ENCODE assay signal across 8 cellular contexts in the genomic region with DNA sequence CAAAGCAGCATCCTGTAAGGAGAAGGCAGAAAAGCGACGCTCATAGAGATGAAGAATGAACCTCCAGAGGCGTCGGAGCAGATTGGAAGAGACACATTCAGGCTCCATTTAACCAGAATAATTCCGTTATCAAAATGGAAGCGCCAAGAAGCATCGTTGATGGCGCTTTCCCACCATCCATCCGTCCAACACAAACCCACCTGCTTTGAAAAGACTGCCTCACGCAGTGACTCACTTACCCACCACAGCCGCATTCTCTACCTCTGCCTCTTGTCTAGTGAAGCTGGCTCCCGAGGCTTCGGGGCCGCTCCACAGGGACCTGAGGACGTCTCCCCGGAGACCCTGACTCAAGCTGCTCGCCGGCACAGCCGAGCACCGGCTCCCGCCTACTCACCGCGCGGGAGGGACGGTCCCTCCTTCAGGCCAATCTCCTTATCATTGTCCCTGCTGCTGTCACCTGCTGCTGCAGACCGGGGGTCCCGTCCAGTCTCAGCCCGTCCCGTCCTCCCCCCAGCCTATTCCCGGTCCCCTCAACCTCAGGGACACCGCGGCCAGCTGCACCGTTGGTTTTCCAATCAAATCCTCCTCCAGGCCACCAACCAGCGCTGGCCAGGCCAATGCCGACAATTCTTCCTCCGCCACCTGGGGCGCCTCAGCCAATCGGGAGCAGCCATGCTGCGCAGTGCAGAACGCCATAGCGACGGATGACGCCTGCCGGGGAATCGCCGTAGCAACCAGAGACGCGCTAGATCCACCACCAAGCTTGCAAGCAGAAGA. TPM values are rescaled to one million over a fixed set of nuclear protein-coding genes. Genes with fewer than 3 reads are reported as not detected.
DNase-seq lines count a peak whose midpoint lies in the region; ATAC-seq and TF ChIP-seq lines count a peak whose summit lies in the region.

A gene with protein sequence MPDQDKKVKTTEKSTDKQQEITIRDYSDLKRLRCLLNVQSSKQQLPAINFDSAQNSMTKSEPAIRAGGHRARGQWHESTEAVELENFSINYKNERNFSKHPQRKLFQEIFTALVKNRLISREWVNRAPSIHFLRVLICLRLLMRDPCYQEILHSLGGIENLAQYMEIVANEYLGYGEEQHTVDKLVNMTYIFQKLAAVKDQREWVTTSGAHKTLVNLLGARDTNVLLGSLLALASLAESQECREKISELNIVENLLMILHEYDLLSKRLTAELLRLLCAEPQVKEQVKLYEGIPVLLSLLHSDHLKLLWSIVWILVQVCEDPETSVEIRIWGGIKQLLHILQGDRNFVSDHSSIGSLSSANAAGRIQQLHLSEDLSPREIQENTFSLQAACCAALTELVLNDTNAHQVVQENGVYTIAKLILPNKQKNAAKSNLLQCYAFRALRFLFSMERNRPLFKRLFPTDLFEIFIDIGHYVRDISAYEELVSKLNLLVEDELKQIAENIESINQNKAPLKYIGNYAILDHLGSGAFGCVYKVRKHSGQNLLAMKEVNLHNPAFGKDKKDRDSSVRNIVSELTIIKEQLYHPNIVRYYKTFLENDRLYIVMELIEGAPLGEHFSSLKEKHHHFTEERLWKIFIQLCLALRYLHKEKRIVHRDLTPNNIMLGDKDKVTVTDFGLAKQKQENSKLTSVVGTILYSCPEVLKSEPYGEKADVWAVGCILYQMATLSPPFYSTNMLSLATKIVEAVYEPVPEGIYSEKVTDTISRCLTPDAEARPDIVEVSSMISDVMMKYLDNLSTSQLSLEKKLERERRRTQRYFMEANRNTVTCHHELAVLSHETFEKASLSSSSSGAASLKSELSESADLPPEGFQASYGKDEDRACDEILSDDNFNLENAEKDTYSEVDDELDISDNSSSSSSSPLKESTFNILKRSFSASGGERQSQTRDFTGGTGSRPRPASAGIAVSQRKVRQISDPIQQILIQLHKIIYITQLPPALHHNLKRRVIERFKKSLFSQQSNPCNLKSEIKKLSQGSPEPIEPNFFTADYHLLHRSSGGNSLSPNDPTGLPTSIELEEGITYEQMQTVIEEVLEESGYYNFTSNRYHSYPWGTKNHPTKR (minus strand): TSS at position 553 of the 777 bp plus-strand sequence. CDS start 16,501 bp downstream, outside the sequence.

- no peaks in the 10 kb centered on the region for H3K9me3 Mint-ChIP-seq in activated CD8-positive, alpha-beta T cell treated with anti-CD3 and anti-CD28 coated beads for 36 hours

- DNase-seq in AG10803 (ENCODE audit: low read depth) = peak; percentile 73
- peak; percentile 90 for DNase-seq in NCI-H69 (lab: John Stamatoyannopoulos, UW)
- peak; percentile 93 for DNase-seq in activated CD8-positive, alpha-beta T cell treated with anti-CD3 and anti-CD28 coated beads for 36 hours
- peak; percentile 82 to 87 (median 87) for DNase-seq in effector memory CD4-positive, alpha-beta T cell
- peak; percentile 94 for DNase-seq in lower lobe of right lung
- DNase-seq in stimulated activated CD4-positive, alpha-beta T cell treated with anti-CD3 and anti-CD28 coated beads, Interleukin-4, amount 100 ng/mL, for 4 hours = peak; percentile 87

- CTCF ChIA-PET in activated CD8-positive, alpha-beta T cell treated with anti-CD3 and anti-CD28 coated beads for 36 hours (lab: Charles Lee) = interaction anchor here (0.6 to 2.0 kb wide), 8 partner anchors 9 to 683 kb away, joined by 3 to 8 read pairs (median 4); no protein-coding TSS in a partner anchor

- H3K36me3 Mint-ChIP-seq in activated CD8-positive, alpha-beta T cell treated with anti-CD3 and anti-CD28 coated beads for 36 hours (ENCODE audit: low read depth) = no peaks in the 10 kb centered on the region

- H3K27me3 ChIP-seq in effector memory CD4-positive, alpha-beta T cell (replicated peaks; ENCODE audit: control insufficient read depth, insufficient read depth, low read length, poor library complexity, severe bottlenecking) = no peaks in the 10 kb centered on the region
- H3K27me3 ChIP-seq in lower lobe of right lung (ENCODE audit: low read depth) = no peaks in the 10 kb centered on the region

- TF ChIP-seq POLR2A in GM19193 (IDR thresholded peaks at IDR 0.05; ENCODE audit: extremely low read depth, insufficient read depth, insufficient read length) = peak; percentile 32

- H3K27ac ChIP-seq in effector memory CD4-positive, alpha-beta T cell (ENCODE audit: insufficient read depth, low read length, poor library complexity, severe bottlenecking) = peak within 1 kb of the TSS; percentile 52
- H3K27ac ChIP-seq in lower lobe of right lung = no peak within 1 kb of the TSS

- TF ChIP-seq CTCF in AG10803 (conservative IDR thresholded peaks at IDR 0.05; ENCODE audit: low read length) (0 out of 2 replicates have a peak, but pooled peaks have one; percentile 7), lower lobe of right lung (IDR thresholded peaks at IDR 0.05) (peak; percentile 14)
- TF ChIP-seq CTCF in activated CD8-positive, alpha-beta T cell treated with anti-CD3 and anti-CD28 coated beads for 36 hours (IDR thresholded peaks at IDR 0.05) = no peak

- peak within 1 kb of the TSS; percentile 66 for H3K4me3 ChIP-seq in AG10803 (ENCODE audit: low read length)
- H3K4me3 ChIP-seq in effector memory CD4-positive, alpha-beta T cell (ENCODE audit: insufficient read depth, low read depth, low read length, poor library complexity, severe bottlenecking) = peak within 1 kb of the TSS; percentile 94
- H3K4me3 ChIP-seq in lower lobe of right lung = peak within 1 kb of the TSS; percentile 72

- peak within 1 kb of the TSS; percentile 91 for H3K4me3 Mint-ChIP-seq in activated CD8-positive, alpha-beta T cell treated with anti-CD3 and anti-CD28 coated beads for 36 hours

- H3K4me1 Mint-ChIP-seq in activated CD8-positive, alpha-beta T cell treated with anti-CD3 and anti-CD28 coated beads for 36 hours (ENCODE audit: low read depth) = peaks cover 10% of the 10 kb centered on the region

- POLR2A ChIA-PET in activated CD8-positive, alpha-beta T cell treated with anti-CD3 and anti-CD28 coated beads for 36 hours (lab: Charles Lee) = interaction anchor here (0.6 to 1.3 kb wide), 3 partner anchors 9 to 115 kb away, joined by 3 to 4 read pairs (median 3); a partner anchor contains a TSS

- ATAC-seq in HG03378 (IDR thresholded peaks at IDR 0.05; ENCODE audit: unreplicated experiment) = peak; percentile 100
- ATAC-seq in activated CD8-positive, alpha-beta T cell treated with anti-CD3 and anti-CD28 coated beads for 36 hours = peak; percentile 98
- peak; percentile 100 for ATAC-seq in lower lobe of right lung

- no peaks in the 10 kb centered on the region for H3K36me3 ChIP-seq in effector memory CD4-positive, alpha-beta T cell (ENCODE audit: control insufficient read depth, insufficient read depth, low read length)
- H3K36me3 ChIP-seq in lower lobe of right lung = no peaks in the 10 kb centered on the region

- peaks cover 6% of the 10 kb centered on the region for H3K4me1 ChIP-seq in effector memory CD4-positive, alpha-beta T cell (ENCODE audit: control insufficient read depth, insufficient read depth, low read length, poor library complexity, severe bottlenecking)
- peaks cover 6% of the 10 kb centered on the region for H3K4me1 ChIP-seq in lower lobe of right lung

- no peaks in the 10 kb centered on the region for H3K27me3 Mint-ChIP-seq in activated CD8-positive, alpha-beta T cell treated with anti-CD3 and anti-CD28 coated beads for 36 hours

- intact Hi-C loops in activated CD8-positive, alpha-beta T cell treated with anti-CD3 and anti-CD28 coated beads for 36 hours (cut with micrococcal nuclease) = no loop called here
- intact Hi-C loops in lower lobe of right lung (cut with DNase I) = no loop called here

- peak within 1 kb of the TSS; percentile 67 for H3K27ac Mint-ChIP-seq in activated CD8-positive, alpha-beta T cell treated with anti-CD3 and anti-CD28 coated beads for 36 hours

- H3K9me3 ChIP-seq in effector memory CD4-positive, alpha-beta T cell (ENCODE audit: control insufficient read depth, low read length) = no peaks in the 10 kb centered on the region
- H3K9me3 ChIP-seq in lower lobe of right lung = no peaks in the 10 kb centered on the region

RNA-seq across cellular contexts. Expression of the gene that starts here (rescaled TPM):
- under 1 TPM; 0.29 to 0.58 TPM for total RNA-seq in activated CD8-positive, alpha-beta T cell treated with anti-CD3 and anti-CD28 coated beads for 36 hours
- total RNA-seq in lower lobe of right lung = 9.4 TPM

Comparison
In these comparisons a context has a peak if more than half of its experiments do, and no peak if none do; other contexts are left out.
1. Peak in DNase-seq and ATAC-seq in activated CD8-positive, alpha-beta T cell treated with anti-CD3 and anti-CD28 coated beads for 36 hours; RNA of the gene not detected or under 1 TPM.